In the genomic region with DNA sequence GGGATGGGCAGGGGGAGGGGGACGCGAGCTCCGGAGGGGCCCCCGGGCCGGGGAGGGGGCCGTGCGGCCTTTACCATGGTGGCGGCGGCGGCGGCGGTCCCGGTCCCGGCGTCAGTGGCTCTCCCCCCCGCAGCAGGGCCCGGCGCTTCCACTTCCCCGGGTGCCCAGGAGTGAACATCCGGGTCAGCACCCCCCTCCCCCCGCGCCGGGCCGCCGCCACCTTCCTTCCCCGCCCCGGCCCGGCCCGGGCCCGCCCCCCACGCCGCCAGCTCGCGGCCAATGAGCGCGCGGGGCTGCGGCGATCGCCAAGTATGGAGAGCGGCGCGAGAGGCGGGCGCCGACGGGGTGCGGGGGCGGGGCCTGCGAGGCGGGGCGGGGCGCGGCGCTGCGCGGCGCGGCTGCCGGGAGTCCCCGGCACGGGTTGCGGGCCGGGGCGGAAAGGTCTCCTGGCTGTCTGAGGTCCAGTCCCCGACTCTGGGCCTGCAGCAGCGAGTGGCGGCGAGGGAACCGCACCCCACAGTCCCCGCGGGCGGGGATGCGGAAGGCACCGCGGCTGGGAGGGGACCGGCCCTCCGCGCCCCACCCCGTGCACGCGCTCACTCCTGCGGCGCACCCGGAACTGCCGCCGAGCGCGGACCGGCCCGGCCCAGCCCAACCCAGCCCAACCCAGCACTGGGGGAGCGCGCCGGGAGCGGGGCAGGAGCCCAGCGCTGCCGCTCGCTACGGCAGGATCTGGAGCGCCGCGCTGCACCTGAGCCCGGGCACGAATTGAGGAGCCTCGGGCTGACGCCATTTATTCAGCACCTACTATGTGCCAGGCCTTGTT, we compare ENCODE assay signal across 1 cellular context.
TF ChIP-seq lines count a peak whose summit lies in the region.

A gene (minus strand): TSS at position 178 of the 826 bp plus-strand sequence. CDS start 101 bp downstream, at position 77.

TF ChIP-seq in K562, 482 proteins besides CTCF, POLR2A, EP300 and RAD21 (continued from another document and continues in another):
- TF ChIP-seq, protein P1, sequence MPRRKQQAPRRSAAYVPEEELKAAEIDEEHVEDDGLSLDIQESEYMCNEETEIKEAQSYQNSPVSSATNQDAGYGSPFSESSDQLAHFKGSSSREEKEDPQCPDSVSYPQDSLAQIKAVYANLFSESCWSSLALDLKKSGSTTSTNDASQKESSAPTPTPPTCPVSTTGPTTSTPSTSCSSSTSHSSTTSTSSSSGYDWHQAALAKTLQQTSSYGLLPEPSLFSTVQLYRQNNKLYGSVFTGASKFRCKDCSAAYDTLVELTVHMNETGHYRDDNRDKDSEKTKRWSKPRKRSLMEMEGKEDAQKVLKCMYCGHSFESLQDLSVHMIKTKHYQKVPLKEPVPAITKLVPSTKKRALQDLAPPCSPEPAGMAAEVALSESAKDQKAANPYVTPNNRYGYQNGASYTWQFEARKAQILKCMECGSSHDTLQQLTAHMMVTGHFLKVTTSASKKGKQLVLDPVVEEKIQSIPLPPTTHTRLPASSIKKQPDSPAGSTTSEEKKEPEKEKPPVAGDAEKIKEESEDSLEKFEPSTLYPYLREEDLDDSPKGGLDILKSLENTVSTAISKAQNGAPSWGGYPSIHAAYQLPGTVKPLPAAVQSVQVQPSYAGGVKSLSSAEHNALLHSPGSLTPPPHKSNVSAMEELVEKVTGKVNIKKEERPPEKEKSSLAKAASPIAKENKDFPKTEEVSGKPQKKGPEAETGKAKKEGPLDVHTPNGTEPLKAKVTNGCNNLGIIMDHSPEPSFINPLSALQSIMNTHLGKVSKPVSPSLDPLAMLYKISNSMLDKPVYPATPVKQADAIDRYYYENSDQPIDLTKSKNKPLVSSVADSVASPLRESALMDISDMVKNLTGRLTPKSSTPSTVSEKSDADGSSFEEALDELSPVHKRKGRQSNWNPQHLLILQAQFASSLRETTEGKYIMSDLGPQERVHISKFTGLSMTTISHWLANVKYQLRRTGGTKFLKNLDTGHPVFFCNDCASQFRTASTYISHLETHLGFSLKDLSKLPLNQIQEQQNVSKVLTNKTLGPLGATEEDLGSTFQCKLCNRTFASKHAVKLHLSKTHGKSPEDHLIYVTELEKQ (CRISPR knock-in tag; IDR thresholded peaks at IDR 0.05), result no peak
- TF ChIP-seq, protein P2, sequence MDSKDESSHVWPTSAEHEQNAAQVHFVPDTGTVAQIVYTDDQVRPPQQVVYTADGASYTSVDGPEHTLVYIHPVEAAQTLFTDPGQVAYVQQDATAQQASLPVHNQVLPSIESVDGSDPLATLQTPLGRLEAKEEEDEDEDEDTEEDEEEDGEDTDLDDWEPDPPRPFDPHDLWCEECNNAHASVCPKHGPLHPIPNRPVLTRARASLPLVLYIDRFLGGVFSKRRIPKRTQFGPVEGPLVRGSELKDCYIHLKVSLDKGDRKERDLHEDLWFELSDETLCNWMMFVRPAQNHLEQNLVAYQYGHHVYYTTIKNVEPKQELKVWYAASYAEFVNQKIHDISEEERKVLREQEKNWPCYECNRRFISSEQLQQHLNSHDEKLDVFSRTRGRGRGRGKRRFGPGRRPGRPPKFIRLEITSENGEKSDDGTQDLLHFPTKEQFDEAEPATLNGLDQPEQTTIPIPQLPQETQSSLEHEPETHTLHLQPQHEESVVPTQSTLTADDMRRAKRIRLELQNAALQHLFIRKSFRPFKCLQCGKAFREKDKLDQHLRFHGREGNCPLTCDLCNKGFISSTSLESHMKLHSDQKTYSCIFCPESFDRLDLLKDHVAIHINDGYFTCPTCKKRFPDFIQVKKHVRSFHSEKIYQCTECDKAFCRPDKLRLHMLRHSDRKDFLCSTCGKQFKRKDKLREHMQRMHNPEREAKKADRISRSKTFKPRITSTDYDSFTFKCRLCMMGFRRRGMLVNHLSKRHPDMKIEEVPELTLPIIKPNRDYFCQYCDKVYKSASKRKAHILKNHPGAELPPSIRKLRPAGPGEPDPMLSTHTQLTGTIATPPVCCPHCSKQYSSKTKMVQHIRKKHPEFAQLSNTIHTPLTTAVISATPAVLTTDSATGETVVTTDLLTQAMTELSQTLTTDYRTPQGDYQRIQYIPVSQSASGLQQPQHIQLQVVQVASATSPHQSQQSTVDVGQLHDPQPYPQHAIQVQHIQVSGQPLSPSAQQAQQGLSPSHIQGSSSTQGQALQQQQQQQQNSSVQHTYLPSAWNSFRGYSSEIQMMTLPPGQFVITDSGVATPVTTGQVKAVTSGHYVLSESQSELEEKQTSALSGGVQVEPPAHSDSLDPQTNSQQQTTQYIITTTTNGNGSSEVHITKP (IDR thresholded peaks at IDR 0.05; ENCODE audit: partially characterized antibody), result peak; percentile 25
- TF ChIP-seq ASH1L (IDR thresholded peaks at IDR 0.05; ENCODE audit: borderline replicate concordance, low read depth, partially characterized antibody), result no peak
- TF ChIP-seq, protein P3, sequence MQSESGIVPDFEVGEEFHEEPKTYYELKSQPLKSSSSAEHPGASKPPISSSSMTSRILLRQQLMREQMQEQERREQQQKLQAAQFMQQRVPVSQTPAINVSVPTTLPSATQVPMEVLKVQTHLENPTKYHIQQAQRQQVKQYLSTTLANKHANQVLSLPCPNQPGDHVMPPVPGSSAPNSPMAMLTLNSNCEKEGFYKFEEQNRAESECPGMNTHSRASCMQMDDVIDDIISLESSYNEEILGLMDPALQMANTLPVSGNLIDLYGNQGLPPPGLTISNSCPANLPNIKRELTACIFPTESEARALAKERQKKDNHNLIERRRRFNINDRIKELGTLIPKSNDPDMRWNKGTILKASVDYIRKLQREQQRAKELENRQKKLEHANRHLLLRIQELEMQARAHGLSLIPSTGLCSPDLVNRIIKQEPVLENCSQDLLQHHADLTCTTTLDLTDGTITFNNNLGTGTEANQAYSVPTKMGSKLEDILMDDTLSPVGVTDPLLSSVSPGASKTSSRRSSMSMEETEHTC (IDR thresholded peaks at IDR 0.05), result peak; percentile 63; the same call in 1 of the 2 replicates
- peak; percentile 99 for TF ChIP-seq GABPA (tag; conservative IDR thresholded peaks at IDR 0.05; ENCODE audit: low read depth)
- TF ChIP-seq TAF9B (IDR thresholded peaks at IDR 0.05; ENCODE audit: partially characterized antibody), result no peak
- TF ChIP-seq TEAD4 (IDR thresholded peaks at IDR 0.05; ENCODE audit: low read length), result peak; percentile 37
- no peak for TF ChIP-seq TEAD4 (CRISPR knock-in tag; IDR thresholded peaks at IDR 0.05; ENCODE audit: borderline replicate concordance)
- TF ChIP-seq, protein P4, sequence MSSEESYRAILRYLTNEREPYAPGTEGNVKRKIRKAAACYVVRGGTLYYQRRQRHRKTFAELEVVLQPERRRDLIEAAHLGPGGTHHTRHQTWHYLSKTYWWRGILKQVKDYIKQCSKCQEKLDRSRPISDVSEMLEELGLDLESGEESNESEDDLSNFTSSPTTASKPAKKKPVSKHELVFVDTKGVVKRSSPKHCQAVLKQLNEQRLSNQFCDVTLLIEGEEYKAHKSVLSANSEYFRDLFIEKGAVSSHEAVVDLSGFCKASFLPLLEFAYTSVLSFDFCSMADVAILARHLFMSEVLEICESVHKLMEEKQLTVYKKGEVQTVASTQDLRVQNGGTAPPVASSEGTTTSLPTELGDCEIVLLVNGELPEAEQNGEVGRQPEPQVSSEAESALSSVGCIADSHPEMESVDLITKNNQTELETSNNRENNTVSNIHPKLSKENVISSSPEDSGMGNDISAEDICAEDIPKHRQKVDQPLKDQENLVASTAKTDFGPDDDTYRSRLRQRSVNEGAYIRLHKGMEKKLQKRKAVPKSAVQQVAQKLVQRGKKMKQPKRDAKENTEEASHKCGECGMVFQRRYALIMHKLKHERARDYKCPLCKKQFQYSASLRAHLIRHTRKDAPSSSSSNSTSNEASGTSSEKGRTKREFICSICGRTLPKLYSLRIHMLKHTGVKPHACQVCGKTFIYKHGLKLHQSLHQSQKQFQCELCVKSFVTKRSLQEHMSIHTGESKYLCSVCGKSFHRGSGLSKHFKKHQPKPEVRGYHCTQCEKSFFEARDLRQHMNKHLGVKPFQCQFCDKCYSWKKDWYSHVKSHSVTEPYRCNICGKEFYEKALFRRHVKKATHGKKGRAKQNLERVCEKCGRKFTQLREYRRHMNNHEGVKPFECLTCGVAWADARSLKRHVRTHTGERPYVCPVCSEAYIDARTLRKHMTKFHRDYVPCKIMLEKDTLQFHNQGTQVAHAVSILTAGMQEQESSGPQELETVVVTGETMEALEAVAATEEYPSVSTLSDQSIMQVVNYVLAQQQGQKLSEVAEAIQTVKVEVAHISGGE (CRISPR knock-in tag; IDR thresholded peaks at IDR 0.05), result peak in 2 of 3 experiments; percentile 47 to 93; a peak in 3 of 6 replicates
- TF ChIP-seq ESRRA (IDR thresholded peaks at IDR 0.05; ENCODE audit: borderline replicate concordance, low read depth), result peak; percentile 68; the same call in 1 of the 2 replicates
- TF ChIP-seq NCOR1 (IDR thresholded peaks at IDR 0.05), result peak; percentile 24; the same call in 1 of the 2 replicates
- peak; percentile 72; the same call in 1 of the 2 replicates for TF ChIP-seq EP400 (IDR thresholded peaks at IDR 0.05)
- TF ChIP-seq SIN3A (IDR thresholded peaks at IDR 0.05; ENCODE audit: borderline replicate concordance in 2 of 2, control insufficient read depth in 1 of 2, low read depth in 2 of 2, low read length in 2 of 2), result peak in 1 of 2 experiments; percentile 72; a peak in 1 of 4 replicates
- TF ChIP-seq SMARCB1 (IDR thresholded peaks at IDR 0.05; ENCODE audit: insufficient read length, low read depth), result no peak
- TF ChIP-seq, protein P5, sequence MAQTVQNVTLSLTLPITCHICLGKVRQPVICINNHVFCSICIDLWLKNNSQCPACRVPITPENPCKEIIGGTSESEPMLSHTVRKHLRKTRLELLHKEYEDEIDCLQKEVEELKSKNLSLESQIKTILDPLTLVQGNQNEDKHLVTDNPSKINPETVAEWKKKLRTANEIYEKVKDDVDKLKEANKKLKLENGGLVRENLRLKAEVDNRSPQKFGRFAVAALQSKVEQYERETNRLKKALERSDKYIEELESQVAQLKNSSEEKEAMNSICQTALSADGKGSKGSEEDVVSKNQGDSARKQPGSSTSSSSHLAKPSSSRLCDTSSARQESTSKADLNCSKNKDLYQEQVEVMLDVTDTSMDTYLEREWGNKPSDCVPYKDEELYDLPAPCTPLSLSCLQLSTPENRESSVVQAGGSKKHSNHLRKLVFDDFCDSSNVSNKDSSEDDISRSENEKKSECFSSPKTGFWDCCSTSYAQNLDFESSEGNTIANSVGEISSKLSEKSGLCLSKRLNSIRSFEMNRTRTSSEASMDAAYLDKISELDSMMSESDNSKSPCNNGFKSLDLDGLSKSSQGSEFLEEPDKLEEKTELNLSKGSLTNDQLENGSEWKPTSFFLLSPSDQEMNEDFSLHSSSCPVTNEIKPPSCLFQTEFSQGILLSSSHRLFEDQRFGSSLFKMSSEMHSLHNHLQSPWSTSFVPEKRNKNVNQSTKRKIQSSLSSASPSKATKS (CRISPR knock-in tag; IDR thresholded peaks at IDR 0.05), result no peak
- TF ChIP-seq RBFOX2 (IDR thresholded peaks at IDR 0.05; ENCODE audit: low read depth, low read length), result peak; percentile 85
- TF ChIP-seq ERF (CRISPR knock-in tag; IDR thresholded peaks at IDR 0.05), result peak; percentile 86
- no peak for TF ChIP-seq RBM14 (IDR thresholded peaks at IDR 0.05; ENCODE audit: borderline replicate concordance, insufficient read depth, low read depth, low read length)
- TF ChIP-seq HNRNPUL1 (IDR thresholded peaks at IDR 0.05; ENCODE audit: low read length), result no peak
- TF ChIP-seq CXXC5 (CRISPR knock-in tag; IDR thresholded peaks at IDR 0.05), result peak; percentile 95
- TF ChIP-seq GATAD2B (IDR thresholded peaks at IDR 0.05; ENCODE audit: borderline replicate concordance), result peak; percentile 89
- TF ChIP-seq, protein P6, sequence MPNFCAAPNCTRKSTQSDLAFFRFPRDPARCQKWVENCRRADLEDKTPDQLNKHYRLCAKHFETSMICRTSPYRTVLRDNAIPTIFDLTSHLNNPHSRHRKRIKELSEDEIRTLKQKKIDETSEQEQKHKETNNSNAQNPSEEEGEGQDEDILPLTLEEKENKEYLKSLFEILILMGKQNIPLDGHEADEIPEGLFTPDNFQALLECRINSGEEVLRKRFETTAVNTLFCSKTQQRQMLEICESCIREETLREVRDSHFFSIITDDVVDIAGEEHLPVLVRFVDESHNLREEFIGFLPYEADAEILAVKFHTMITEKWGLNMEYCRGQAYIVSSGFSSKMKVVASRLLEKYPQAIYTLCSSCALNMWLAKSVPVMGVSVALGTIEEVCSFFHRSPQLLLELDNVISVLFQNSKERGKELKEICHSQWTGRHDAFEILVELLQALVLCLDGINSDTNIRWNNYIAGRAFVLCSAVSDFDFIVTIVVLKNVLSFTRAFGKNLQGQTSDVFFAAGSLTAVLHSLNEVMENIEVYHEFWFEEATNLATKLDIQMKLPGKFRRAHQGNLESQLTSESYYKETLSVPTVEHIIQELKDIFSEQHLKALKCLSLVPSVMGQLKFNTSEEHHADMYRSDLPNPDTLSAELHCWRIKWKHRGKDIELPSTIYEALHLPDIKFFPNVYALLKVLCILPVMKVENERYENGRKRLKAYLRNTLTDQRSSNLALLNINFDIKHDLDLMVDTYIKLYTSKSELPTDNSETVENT (CRISPR knock-in tag; IDR thresholded peaks at IDR 0.05), result peak; percentile 91
- TF ChIP-seq, protein P7, sequence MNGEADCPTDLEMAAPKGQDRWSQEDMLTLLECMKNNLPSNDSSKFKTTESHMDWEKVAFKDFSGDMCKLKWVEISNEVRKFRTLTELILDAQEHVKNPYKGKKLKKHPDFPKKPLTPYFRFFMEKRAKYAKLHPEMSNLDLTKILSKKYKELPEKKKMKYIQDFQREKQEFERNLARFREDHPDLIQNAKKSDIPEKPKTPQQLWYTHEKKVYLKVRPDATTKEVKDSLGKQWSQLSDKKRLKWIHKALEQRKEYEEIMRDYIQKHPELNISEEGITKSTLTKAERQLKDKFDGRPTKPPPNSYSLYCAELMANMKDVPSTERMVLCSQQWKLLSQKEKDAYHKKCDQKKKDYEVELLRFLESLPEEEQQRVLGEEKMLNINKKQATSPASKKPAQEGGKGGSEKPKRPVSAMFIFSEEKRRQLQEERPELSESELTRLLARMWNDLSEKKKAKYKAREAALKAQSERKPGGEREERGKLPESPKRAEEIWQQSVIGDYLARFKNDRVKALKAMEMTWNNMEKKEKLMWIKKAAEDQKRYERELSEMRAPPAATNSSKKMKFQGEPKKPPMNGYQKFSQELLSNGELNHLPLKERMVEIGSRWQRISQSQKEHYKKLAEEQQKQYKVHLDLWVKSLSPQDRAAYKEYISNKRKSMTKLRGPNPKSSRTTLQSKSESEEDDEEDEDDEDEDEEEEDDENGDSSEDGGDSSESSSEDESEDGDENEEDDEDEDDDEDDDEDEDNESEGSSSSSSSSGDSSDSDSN (IDR thresholded peaks at IDR 0.05; ENCODE audit: borderline replicate concordance in 1 of 2, low read depth in 2 of 2, low read length in 2 of 2), result peak; percentile 72 to 88; a peak in 2 of 4 replicates
- TF ChIP-seq, protein P8, sequence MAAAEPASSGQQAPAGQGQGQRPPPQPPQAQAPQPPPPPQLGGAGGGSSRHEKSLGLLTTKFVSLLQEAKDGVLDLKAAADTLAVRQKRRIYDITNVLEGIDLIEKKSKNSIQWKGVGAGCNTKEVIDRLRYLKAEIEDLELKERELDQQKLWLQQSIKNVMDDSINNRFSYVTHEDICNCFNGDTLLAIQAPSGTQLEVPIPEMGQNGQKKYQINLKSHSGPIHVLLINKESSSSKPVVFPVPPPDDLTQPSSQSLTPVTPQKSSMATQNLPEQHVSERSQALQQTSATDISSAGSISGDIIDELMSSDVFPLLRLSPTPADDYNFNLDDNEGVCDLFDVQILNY (CRISPR knock-in tag; IDR thresholded peaks at IDR 0.05), result peak; percentile 68; the same call in 1 of the 2 replicates
- TF ChIP-seq ZBTB7A (IDR thresholded peaks at IDR 0.05; ENCODE audit: borderline replicate concordance, control insufficient read depth, low read depth, low read length), result peak; percentile 50; the same call in 1 of the 2 replicates
- TF ChIP-seq HDAC1 (IDR thresholded peaks at IDR 0.05), result peak in 1 of 2 experiments; percentile 61; a peak in 1 of 4 replicates
- TF ChIP-seq TAF7 (tag; IDR thresholded peaks at IDR 0.05), result no peak
- TF ChIP-seq PCBP1 (IDR thresholded peaks at IDR 0.05; ENCODE audit: low read depth, low read length, poor library complexity, severe bottlenecking), result peak; percentile 46
- TF ChIP-seq E2F3 (CRISPR knock-in tag; IDR thresholded peaks at IDR 0.05), result peak; percentile 77
